Comparison of ENCODE assay signal across 7 cellular contexts in genomic region chr9:26893030-26893676, GRCh38. TPM values are rescaled to one million over a fixed set of nuclear protein-coding genes. Genes with fewer than 3 reads are reported as not detected.
A peak's percentile ranks its signal among the peaks of the same experiment; 100 is the strongest.
DNase-seq lines count a peak whose midpoint lies in the region; ATAC-seq and TF ChIP-seq lines count a peak whose summit lies in the region.

No MANE protein-coding gene starts in this region.

- WGBS in H9 (ENCODE audit: extremely low coverage, insufficient read length, low lambda C conversion rate): no CpG with 5 or more reads among the region's 7 CpGs
- WGBS in right cardiac atrium: 31% methylated on average over 7 of the region's 7 CpGs

- peak overlapping the region; percentile 48 for H3K4me2 ChIP-seq in H9 (ENCODE audit: insufficient read depth, insufficient read length, low read length)

- peak overlapping the region; percentile 15 for H3K18ac ChIP-seq in H9 (ENCODE audit: insufficient read length, low read depth, low read length)

- no peak overlapping the region for H2AK5ac ChIP-seq in H9 (ENCODE audit: insufficient read length, low read length)

- H3K23me2 ChIP-seq in H9 (ENCODE audit: insufficient read length, low read depth, low read length, poor library complexity, severe bottlenecking): no peaks in the 10 kb centered on the region

- TF ChIP-seq CTCF in H9 (conservative IDR thresholded peaks at IDR 0.05): no peak

- no peak overlapping the region for H4K5ac ChIP-seq in H9 (ENCODE audit: insufficient read length, low read depth, low read length)

- intact Hi-C loops in right cardiac atrium (cut with DNase I): loop anchor here in 2 of 4 donors (5.0 to 10.0 kb wide), 2 partner anchors 52 to 54 kb away; partner anchors contain the start of gene PLAA (in 2 of the 2)

- H3K36me3 Mint-ChIP-seq in H9 (ENCODE audit: insufficient read depth in 1 of 3, low read depth in 3 of 3) (peaks cover 5 to 7% (median 6%) of the 10 kb centered on the region in 3 experiments; a peak in 5 of 7 replicates), T-cell (peaks cover 2% of the 10 kb centered on the region)
- peaks cover 11 to 18% of the 10 kb centered on the region in 2 donors for H3K36me3 Mint-ChIP-seq in stimulated activated naive B cell treated with anti-CD40 and anti-IgM and Interleukin-4, amounts not matched to agents 10 μg/mL and 1 μg/mL and 100 μg/mL, for 72 hours

- no peak overlapping the region for H3T11ph ChIP-seq in H9 (ENCODE audit: low read length)

- H4K20me1 ChIP-seq in H9 (ENCODE audit: control insufficient read depth, insufficient read depth, insufficient read length): no peaks in the 10 kb centered on the region

- H3K27ac ChIP-seq in H9 (ENCODE audit: insufficient read length, low read depth, low read length) (no peak overlapping the region), right cardiac atrium (ENCODE audit: low read length) (peak overlapping the region; percentile 48)

- H4K91ac ChIP-seq in H9 (ENCODE audit: insufficient read length, low read depth, low read length): no peak overlapping the region

- H3K4me3 ChIP-seq in right cardiac atrium (ENCODE audit: low read length): peak overlapping the region; percentile 78

- POLR2A ChIA-PET in T-cell (lab: Charles Lee): interaction anchor here in 1 of 2 donors (0.6 to 1.4 kb wide), 3 partner anchors 54 to 67 kb away, joined by 5 to 6 read pairs (median 5); partner anchors contain the start of genes IFT74 and PLAA

- no peaks in the 10 kb centered on the region for H3K27me3 Mint-ChIP-seq in H9 (ENCODE audit: low read depth)
- no peaks in the 10 kb centered on the region for H3K27me3 Mint-ChIP-seq in T-cell
- no peaks in the 10 kb centered on the region for H3K27me3 Mint-ChIP-seq in stimulated activated naive B cell treated with anti-CD40 and anti-IgM and Interleukin-4, amounts not matched to agents 10 μg/mL and 1 μg/mL and 100 μg/mL, for 72 hours

- no peak overlapping the region for H3K56ac ChIP-seq in H9 (ENCODE audit: insufficient read length, low read depth, low read length)

- H4K8ac ChIP-seq in H9 (replicated peaks; ENCODE audit: insufficient read length, low read depth, low read length): no peak overlapping the region

- H2BK12ac ChIP-seq in H9 (ENCODE audit: insufficient read length, low read depth, low read length): no peak overlapping the region

- H3K4ac ChIP-seq in H9 (ENCODE audit: low read depth, low read length): no peak overlapping the region

- no peak overlapping the region for H3K23ac ChIP-seq in H9 (ENCODE audit: insufficient read length, low read depth, low read length)

- CTCF ChIA-PET in T-cell (lab: Charles Lee): interaction anchor here in 1 of 2 donors (0.5 to 1.0 kb wide), 2 partner anchors 10 to 29 kb away, joined by 5 to 10 read pairs; no protein-coding TSS in a partner anchor

- no peaks in the 10 kb centered on the region for H3K9me3 ChIP-seq in H9 (ENCODE audit: control insufficient read depth, low read depth, low read length)
- H3K9me3 ChIP-seq in right cardiac atrium (ENCODE audit: control insufficient read depth, low read length): no peaks in the 10 kb centered on the region

- no peaks in the 10 kb centered on the region for H3K27me3 ChIP-seq in H9 (ENCODE audit: insufficient read depth, low read length)
- no peaks in the 10 kb centered on the region for H3K27me3 ChIP-seq in right cardiac atrium (ENCODE audit: control insufficient read depth, insufficient read depth)

- H2BK5ac ChIP-seq in H9 (ENCODE audit: insufficient read length, low read length): no peak overlapping the region

- no peak overlapping the region for H2AFZ ChIP-seq in H9 (ENCODE audit: low read length)

- H2BK20ac ChIP-seq in H9 (ENCODE audit: low read depth, low read length, poor library complexity, severe bottlenecking): no peak overlapping the region

- peaks cover 16 to 17% of the 10 kb centered on the region in 2 experiments for H3K4me1 Mint-ChIP-seq in H9
- peaks cover 41 to 45% (median 41%) of the 10 kb centered on the region in 3 donors for H3K4me1 Mint-ChIP-seq in T-cell
- peaks cover 16 to 42% of the 10 kb centered on the region in 2 donors for H3K4me1 Mint-ChIP-seq in stimulated activated naive B cell treated with anti-CD40 and anti-IgM and Interleukin-4, amounts not matched to agents 10 μg/mL and 1 μg/mL and 100 μg/mL, for 72 hours

- H3K4me1 ChIP-seq in H9 (ENCODE audit: insufficient read depth, low read length): no peaks in the 10 kb centered on the region
- H3K4me1 ChIP-seq in right cardiac atrium (ENCODE audit: control insufficient read depth, insufficient read depth, low read length): peaks cover 2% of the 10 kb centered on the region

- H2BK15ac ChIP-seq in H9 (ENCODE audit: low read depth, low read length): no peak overlapping the region

- H3K9me3 Mint-ChIP-seq in H9: peaks cover 6 to 8% of the 10 kb centered on the region in 2 experiments
- H3K9me3 Mint-ChIP-seq in T-cell: peaks cover 0 to 7% (median 6%) of the 10 kb centered on the region in 3 donors
- peaks cover 6 to 7% of the 10 kb centered on the region in 2 donors for H3K9me3 Mint-ChIP-seq in stimulated activated naive B cell treated with anti-CD40 and anti-IgM and Interleukin-4, amounts not matched to agents 10 μg/mL and 1 μg/mL and 100 μg/mL, for 72 hours

- ATAC-seq in T-cell (replicated peaks in 1 of 4) (no peak), right cardiac atrium (no peak), HG03378 (IDR thresholded peaks at IDR 0.05; ENCODE audit: unreplicated experiment) (no peak)
- no peak for ATAC-seq in stimulated activated naive B cell treated with anti-CD40 and anti-IgM and Interleukin-4, amounts not matched to agents 10 μg/mL and 1 μg/mL and 100 μg/mL, for 72 hours (replicated peaks)

- no peaks in the 10 kb centered on the region for H3K79me1 ChIP-seq in H9 (ENCODE audit: insufficient read depth, low read depth, low read length, poor library complexity, severe bottlenecking)

- no peak overlapping the region for H3K14ac ChIP-seq in H9 (ENCODE audit: insufficient read depth, low read length)

- peak overlapping the region; percentile 46 for H3K9ac ChIP-seq in H9 (ENCODE audit: extremely low read depth, insufficient read length, low read length)

- peak overlapping the region; percentile 99 to 100 (median 100) for H3K27ac Mint-ChIP-seq in H9
- peak overlapping the region; percentile 99 for H3K27ac Mint-ChIP-seq in T-cell
- H3K27ac Mint-ChIP-seq in stimulated activated naive B cell treated with anti-CD40 and anti-IgM and Interleukin-4, amounts not matched to agents 10 μg/mL and 1 μg/mL and 100 μg/mL, for 72 hours: peak overlapping the region; percentile 99

- DNase-seq in H9: no peak
- DNase-seq in T-cell: no peak
- DNase-seq in right cardiac atrium: no peak
- DNase-seq in stimulated activated naive B cell treated with anti-CD40 and anti-IgM and Interleukin-4, amounts not matched to agents 10 μg/mL and 1 μg/mL and 100 μg/mL, for 72 hours: no peak
- no peak for DNase-seq in iPS-NIHi11 (ENCODE audit: low spot score)
- no peak for DNase-seq in NCI-H345 treated with DMSO at 0.1 percent for 48 hours (lab: John Stamatoyannopoulos, UW; ENCODE audit: unreplicated experiment)

- H3K79me2 ChIP-seq in H9 (ENCODE audit: insufficient read depth, low read length): peaks cover 19% of the 10 kb centered on the region; the same call in 1 of the 2 replicates

- peak overlapping the region; percentile 93 to 100 for H3K4me3 Mint-ChIP-seq in H9
- peak overlapping the region; percentile 98 to 99 (median 99) for H3K4me3 Mint-ChIP-seq in T-cell
- peak overlapping the region; percentile 95 to 100 for H3K4me3 Mint-ChIP-seq in stimulated activated naive B cell treated with anti-CD40 and anti-IgM and Interleukin-4, amounts not matched to agents 10 μg/mL and 1 μg/mL and 100 μg/mL, for 72 hours

- no peak overlapping the region for H2BK120ac ChIP-seq in H9 (ENCODE audit: low read depth, low read length, poor library complexity, severe bottlenecking)

RNA-seq across cellular contexts. Expression of gene CAAP1, which starts 0.6 kb away (rescaled TPM):
- total RNA-seq in H9 (2021) (30.3 and 30.5 TPM in 2 replicates), T-cell (10 to 100 TPM; 13.0 to 21.5 (median 16.3) TPM), right cardiac atrium (10 to 100 TPM; 12.2 to 14.3 (median 13.5) TPM)
- 5.9 TPM for polyA plus RNA-seq in right cardiac atrium

RNA-seq across cellular contexts. Expression of gene PLAA, which starts 53.9 kb away (rescaled TPM):
- 64.3 and 65.0 TPM in 2 replicates for total RNA-seq in H9 (2021)
- total RNA-seq in T-cell: 10 to 100 TPM; 19.9 to 29.9 (median 23.7) TPM
- total RNA-seq in right cardiac atrium: 10 to 100 TPM; 26.4 to 31.8 (median 28.7) TPM
- 14.9 TPM for polyA plus RNA-seq in right cardiac atrium
